In the genomic region with DNA sequence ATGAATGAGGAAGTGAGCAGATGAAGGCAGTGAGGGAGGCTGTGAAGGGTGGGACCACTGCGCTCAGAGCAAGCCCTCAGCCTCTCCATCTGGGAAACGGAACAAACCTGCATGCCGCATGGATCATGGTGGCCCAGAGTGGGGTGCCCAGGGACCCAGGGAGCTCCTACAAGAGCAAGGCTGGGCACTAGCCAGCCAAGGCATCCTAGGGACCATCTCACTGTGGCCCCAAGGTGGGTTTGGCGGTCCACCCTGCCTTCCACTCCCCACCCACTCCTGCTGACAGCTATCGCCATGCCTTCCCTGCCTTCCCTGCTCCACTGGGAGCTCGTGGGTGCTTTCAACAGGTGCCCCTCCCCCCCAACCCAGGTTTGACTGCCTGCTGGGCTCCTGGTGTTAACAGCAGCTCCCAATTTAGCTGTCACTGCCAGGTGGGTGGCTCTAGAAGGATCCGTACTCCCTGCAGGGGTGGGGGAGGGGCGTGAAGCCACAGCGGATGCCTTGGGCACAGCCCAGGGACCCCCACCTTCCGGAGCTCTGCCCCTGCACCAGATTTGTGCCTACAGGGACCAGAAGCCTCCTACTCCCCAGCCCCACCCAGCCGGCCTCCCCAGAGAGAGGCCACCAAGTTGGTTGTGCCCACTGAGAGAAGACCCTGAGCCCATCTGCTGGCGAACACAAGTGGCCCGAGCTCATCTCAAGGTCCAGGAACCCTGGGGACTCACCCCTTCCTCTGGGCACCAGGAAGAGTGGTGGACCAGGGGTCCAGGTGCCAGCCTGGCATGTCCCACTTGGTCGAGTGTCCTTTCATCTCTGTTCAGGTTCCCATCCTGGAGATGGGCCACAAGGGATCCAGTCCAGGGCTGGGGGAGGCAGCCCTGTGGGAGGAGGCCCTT, we compare ENCODE assay signal across 1 cellular context.
TF ChIP-seq lines count a peak whose summit lies in the region.

No MANE protein-coding gene starts in this region.

TF ChIP-seq in K562, 482 proteins besides CTCF, POLR2A, EP300 and RAD21 (continued from another document):
- TF ChIP-seq FOXO4 (CRISPR knock-in tag; IDR thresholded peaks at IDR 0.05) = no peak
- no peak for TF ChIP-seq ZNF197 (CRISPR knock-in tag; IDR thresholded peaks at IDR 0.05; ENCODE audit: low read depth)
- no peak for TF ChIP-seq ZFP30 (CRISPR knock-in tag; IDR thresholded peaks at IDR 0.05; ENCODE audit: borderline replicate concordance)
- 0 out of 2 replicates have a peak, but pooled peaks have one; percentile 1 for TF ChIP-seq IRF2 (CRISPR knock-in tag; IDR thresholded peaks at IDR 0.05)
- TF ChIP-seq ZNF407 (IDR thresholded peaks at IDR 0.05; ENCODE audit: low read depth) = no peak
- TF ChIP-seq MTF1 (CRISPR knock-in tag; IDR thresholded peaks at IDR 0.05; ENCODE audit: borderline replicate concordance) = no peak
- TF ChIP-seq ZNF232 (CRISPR knock-in tag; IDR thresholded peaks at IDR 0.05) = no peak
TF ChIP-seq in K562: peak in this region for 1.
